In genomic region chr3:101248786-101249185, GRCh38 we compare ENCODE assay signal across 18 cellular contexts.
DNase-seq lines count a peak whose midpoint lies in the region; ATAC-seq, FAIRE-seq and TF ChIP-seq lines count a peak whose summit lies in the region.
"Had no signal": no experiment of that assay in that cellular context is flagged by ENCODE, and none has a peak within 500 bp of the region (broad histone marks: within the 10 kb centered on the region; RNA-seq: fewer than 3 reads in every experiment).

No MANE protein-coding gene starts in this region.

- TF ChIP-seq RAD21 in liver (IDR thresholded peaks at IDR 0.05) (no peak), HepG2 (CRISPR knock-in tag; IDR thresholded peaks at IDR 0.05) (no peak)

- TF ChIP-seq EP300 in HepG2 (IDR thresholded peaks at IDR 0.05; ENCODE audit: low read depth in 2 of 2, low read length in 2 of 2) = no peak
- TF ChIP-seq EP300 in HepG2 (CRISPR knock-in tag; IDR thresholded peaks at IDR 0.05; ENCODE audit: borderline replicate concordance) = no peak

- TF ChIP-seq CTCF in liver (IDR thresholded peaks at IDR 0.05; ENCODE audit: low read depth, low read length, missing input control) (no peak), HepG2 (CRISPR knock-in tag; IDR thresholded peaks at IDR 0.05) (no peak), fibroblast of the aortic adventitia (IDR thresholded peaks at IDR 0.05; ENCODE audit: insufficient read depth, low read length) (no peak), nephron progenitor cell (IDR thresholded peaks at IDR 0.05) (no peak), WERI-Rb-1 (IDR thresholded peaks at IDR 0.05; ENCODE audit: low read depth, low read length) (no peak)

- no peak for TF ChIP-seq POLR2A in HepG2 (IDR thresholded peaks at IDR 0.05; ENCODE audit: insufficient read depth in 1 of 2, low read depth in 2 of 2, low read length in 2 of 2)

- peak overlapping the region; percentile 93 for H3K27ac Mint-ChIP-seq in nephron progenitor cell

- BruUV-seq in HepG2 (replicated peaks; lab: Mats Ljungman, UMichigan) = no TSS peak

- intact Hi-C loops in HepG2 (cut with micrococcal nuclease; ENCODE audit: unreplicated experiment) = no loop called here

- H3K27me3 ChIP-seq in liver (ENCODE audit: control insufficient read depth in 4 of 4, insufficient read depth in 4 of 4, low read length in 3 of 4) (no peaks in the 10 kb centered on the region), HepG2 (ENCODE audit: control insufficient read depth in 1 of 2, insufficient read depth in 2 of 2, low read length in 2 of 2) (no peaks in the 10 kb centered on the region), WERI-Rb-1 (ENCODE audit: insufficient read depth, low read depth, severe bottlenecking) (no peaks in the 10 kb centered on the region)

- 51% methylated on average over 2 of the region's 2 CpGs for WGBS in liver
- WGBS in HepG2 (ENCODE audit: low lambda C conversion rate) = 59% methylated on average over 2 of the region's 2 CpGs

- no peaks in the 10 kb centered on the region for H3K9me3 Mint-ChIP-seq in nephron progenitor cell

- no peaks in the 10 kb centered on the region for H4K20me1 ChIP-seq in HepG2 (ENCODE audit: insufficient read depth, low read length)

- no peak overlapping the region for H2AFZ ChIP-seq in HepG2 (ENCODE audit: low read length)

- H3K4me1 Mint-ChIP-seq in nephron progenitor cell = peaks cover 27% of the 10 kb centered on the region

- FAIRE-seq in HepG2 (lab: Jason Lieb, UNC) (no peak), frontal cortex (lab: Jason Lieb, UNC) (no peak)
- FAIRE-seq: A204.1, G401.6, H1, K562 had no signal

- in situ Hi-C loops in HepG2 (cut with HindIII; ENCODE audit: extremely low pct_ligation_motif_present, low pct_unique_long_range_greater_than_20kb) = loop anchor here (25.0 kb wide), 1 partner anchor 389 kb away; no protein-coding TSS in a partner anchor

- no peaks in the 10 kb centered on the region for H3K36me3 Mint-ChIP-seq in nephron progenitor cell (ENCODE audit: low read depth)

- H3K4me3 ChIP-seq in liver (ENCODE audit: low read depth in 1 of 3, low read length in 3 of 3) (no peak overlapping the region), HepG2 (replicated peaks in 1 of 3; ENCODE audit: insufficient read depth in 1 of 3, low read depth in 2 of 3, low read length in 3 of 3) (no peak overlapping the region), fibroblast of the aortic adventitia (ENCODE audit: low read depth, low read length) (no peak overlapping the region), WERI-Rb-1 (ENCODE audit: low read depth, low read length) (no peak overlapping the region)
- H3K4me3 ChIP-seq: K562 had no signal

- H3K4me3 Mint-ChIP-seq in nephron progenitor cell = no peak overlapping the region

- no peaks in the 10 kb centered on the region for H3K36me3 ChIP-seq in liver (ENCODE audit: control insufficient read depth in 4 of 4, insufficient read depth in 3 of 4, low read depth in 1 of 4, low read length in 3 of 4)
- no peaks in the 10 kb centered on the region for H3K36me3 ChIP-seq in HepG2 (replicated peaks in 1 of 2; ENCODE audit: control insufficient read depth in 1 of 2, insufficient read depth in 2 of 2, low read length in 2 of 2)
- peaks cover 100% of the 10 kb centered on the region for H3K36me3 ChIP-seq in WERI-Rb-1

- POLR2A ChIA-PET in HepG2 (lab: Yijun Ruan, JAX) = no interaction called here

- H3K9me3 ChIP-seq in liver (ENCODE audit: control insufficient read depth in 4 of 4, low read length in 3 of 4) = no peaks in the 10 kb centered on the region
- H3K9me3 ChIP-seq in HepG2 (ENCODE audit: low read length) = no peaks in the 10 kb centered on the region
- no peaks in the 10 kb centered on the region for H3K9me3 ChIP-seq in WERI-Rb-1 (ENCODE audit: severe bottlenecking)

- no peaks in the 10 kb centered on the region for H3K27me3 Mint-ChIP-seq in nephron progenitor cell (ENCODE audit: low read depth, poor library complexity)

- H3K79me2 ChIP-seq in HepG2 (ENCODE audit: insufficient read depth, low read length) = no peaks in the 10 kb centered on the region

- H3K4me1 ChIP-seq in liver (ENCODE audit: control insufficient read depth in 4 of 4, insufficient read depth in 4 of 4, low read length in 3 of 4) (no peaks in the 10 kb centered on the region), HepG2 (ENCODE audit: insufficient read depth, low read length) (no peaks in the 10 kb centered on the region)

- H3K27ac ChIP-seq in liver (ENCODE audit: low read depth in 1 of 2, low read length in 2 of 2) (no peak overlapping the region), HepG2 (ENCODE audit: extremely low read length, insufficient read depth, low read length) (no peak overlapping the region), WERI-Rb-1 (no peak overlapping the region)

- CTCF ChIA-PET in HepG2 (lab: Yijun Ruan, JAX; ENCODE audit: low intra/inter-chr PET ratio, low total read pairs) = no interaction called here

- no peak overlapping the region for H3K4me2 ChIP-seq in HepG2 (ENCODE audit: low read depth, low read length)

- no peak for ATAC-seq in HepG2
- ATAC-seq in activated CD4-positive, CD25-positive, alpha-beta regulatory T cell treated with anti-CD3 and anti-CD28 coated beads, Interleukin-2, amount 50 U/mL, for 24 hours = no peak
- ATAC-seq: K562 had no signal

- no peak overlapping the region for H3K9ac ChIP-seq in liver (ENCODE audit: low read depth in 1 of 2, low read length in 2 of 2)
- no peak overlapping the region for H3K9ac ChIP-seq in HepG2 (ENCODE audit: insufficient read depth, low read depth, low read length)

- DNase-seq in HepG2 (ENCODE audit: low spot score) = no peak
- DNase-seq in fibroblast of the aortic adventitia (ENCODE audit: low read depth) = peak; percentile 23
- DNase-seq in nephron progenitor cell = no peak
- no peak for DNase-seq in WERI-Rb-1
- no peak for DNase-seq in frontal cortex (ENCODE audit: low spot score in 2 of 2)
- DNase-seq: C1 segment of cervical spinal cord, DND-41, NCI-H1048, NCI-H146, NCI-H2081, NCI-H510A treated with DMSO at 0.1 percent for 48 hours, SHP77 treated with DMSO at 0.1 percent for 48 hours had no signal

TF ChIP-seq in liver, 16 proteins besides CTCF, POLR2A, EP300 and RAD21:
- TF ChIP-seq GABPA (IDR thresholded peaks at IDR 0.05 in 1 of 2, conservative IDR thresholded peaks at IDR 0.05 in 1 of 2) (peak in 1 of 2 donors; percentile 17), NR2F2 (IDR thresholded peaks at IDR 0.05) (peak; percentile 94), HNF4G (IDR thresholded peaks at IDR 0.05) (no peak), REST (IDR thresholded peaks at IDR 0.05) (no peak)

TF ChIP-seq in HepG2, 621 proteins besides CTCF, POLR2A, EP300 and RAD21 (continues in another document):
- TF ChIP-seq RXRB (CRISPR knock-in tag; IDR thresholded peaks at IDR 0.05; ENCODE audit: borderline replicate concordance) (no peak), ZNF143 (CRISPR knock-in tag; IDR thresholded peaks at IDR 0.05) (no peak), ESRRA (CRISPR knock-in tag; IDR thresholded peaks at IDR 0.05; ENCODE audit: low read depth) (no peak), HNRNPK (IDR thresholded peaks at IDR 0.05; ENCODE audit: low read depth, low read length, poor library complexity, severe bottlenecking) (no peak), NFAT5 (CRISPR knock-in tag; IDR thresholded peaks at IDR 0.05) (no peak), ZNF263 (CRISPR knock-in tag; IDR thresholded peaks at IDR 0.05) (no peak), NR2C2 (CRISPR knock-in tag; IDR thresholded peaks at IDR 0.05; ENCODE audit: borderline replicate concordance) (no peak), NFE2 (CRISPR knock-in tag; IDR thresholded peaks at IDR 0.05) (no peak), CERS6 (CRISPR knock-in tag; IDR thresholded peaks at IDR 0.05) (no peak), ZNF737 (CRISPR knock-in tag; IDR thresholded peaks at IDR 0.05; ENCODE audit: borderline replicate concordance) (no peak), ARID2 (CRISPR knock-in tag; IDR thresholded peaks at IDR 0.05; ENCODE audit: borderline replicate concordance) (no peak)
